14 cellular contexts compared by ENCODE assay signal in genomic region chr6:137148291-137149076, GRCh38. TPM values are rescaled to one million over a fixed set of nuclear protein-coding genes. Genes with fewer than 3 reads are reported as not detected.
DNase-seq lines count a peak whose midpoint lies in the region; ATAC-seq, FAIRE-seq and TF ChIP-seq lines count a peak whose summit lies in the region.
"Had no signal": no experiment of that assay in that cellular context is flagged by ENCODE, and none has a peak within 500 bp of the region (broad histone marks: within the 10 kb centered on the region; RNA-seq: fewer than 3 reads in every experiment).

No MANE protein-coding gene starts in this region.

- peak overlapping the region in 7 of 8 donors; percentile 10 to 83 (median 62) for H3K27ac ChIP-seq in spleen
- H3K27ac ChIP-seq: SJSA1 had no signal

- peaks cover 0 to 4% (median 0%) of the 10 kb centered on the region in 8 donors for H3K9me3 ChIP-seq in spleen
- H3K9me3 ChIP-seq: SJSA1 had no signal

- TF ChIP-seq CTCF in foreskin fibroblast (IDR thresholded peaks at IDR 0.05; ENCODE audit: low read depth, low read length), result no peak
- no peak for TF ChIP-seq CTCF in spleen (IDR thresholded peaks at IDR 0.05 in 8 of 11, conservative IDR thresholded peaks at IDR 0.05 in 3 of 11)

- TF ChIP-seq POLR2A in spleen (IDR thresholded peaks at IDR 0.05) (no peak), GM12892 (IDR thresholded peaks at IDR 0.05; ENCODE audit: low read depth, low read length) (no peak)

- intact Hi-C loops in spleen (cut with DNase I; ENCODE audit: low total_unique reads), result no loop called here

- no peaks in the 10 kb centered on the region for H3K36me3 ChIP-seq in spleen
- H3K36me3 ChIP-seq: SJSA1 had no signal

- H3K4me3 ChIP-seq in foreskin fibroblast (ENCODE audit: low read depth in 1 of 2, low read length in 2 of 2) (no peak overlapping the region), spleen (peak overlapping the region in 1 of 8 donors; percentile 17)
- H3K4me3 ChIP-seq: GM12878, SJSA1 had no signal

- no peaks in the 10 kb centered on the region for H3K27me3 ChIP-seq in spleen (replicated peaks in 1 of 7)
- H3K27me3 ChIP-seq: SJSA1 had no signal

- DNase-seq in HCEC 1CT, result peak; percentile 84
- peak; percentile 51 for DNase-seq in SKM-1 (lab: John Stamatoyannopoulos, UW; ENCODE audit: unreplicated experiment)
- peak; percentile 71 to 88 for DNase-seq in foreskin fibroblast
- DNase-seq in spleen, result no peak
- DNase-seq in activated gamma-delta T cell (lab: John Stamatoyannopoulos, UW), result no peak
- DNase-seq in GM12892 (ENCODE audit: insufficient read length), result no peak
- DNase-seq: activated CD4-positive, CD25-positive, alpha-beta regulatory T cell; activated T-cell treated with anti-CD3 and anti-CD28 coated beads, Interleukin-2, amount 50 U/mL, for 24 hours; kidney glomerular epithelial cell; NCI-H446 had no signal

- H3K4me1 ChIP-seq in spleen, result peaks cover 0 to 27% (median 0%) of the 10 kb centered on the region in 6 donors
- H3K4me1 ChIP-seq: SJSA1 had no signal

- 50 to 84% (median 64%) methylated on average over 3 of the region's 3 CpGs for WGBS in spleen, 5 donors

- no peak for ATAC-seq in HG03457 (IDR thresholded peaks at IDR 0.05; ENCODE audit: unreplicated experiment)
- ATAC-seq in HG02678 (IDR thresholded peaks at IDR 0.05; ENCODE audit: unreplicated experiment), result no peak
- ATAC-seq: GM12878 had no signal

- no peak for FAIRE-seq in GM12892 (lab: Jason Lieb, UNC)
- FAIRE-seq: GM12878 had no signal

RNA-seq across cellular contexts. Expression of gene IL22RA2, which starts 25.0 kb away (rescaled TPM):
- total RNA-seq in spleen, result 1 to 10 TPM in 1 of 7 donors, under 1 TPM in 2, not detected in 4; 0.19 to 2.1 (median 0.25) TPM
- polyA plus RNA-seq in spleen, result under 1 TPM in 2 of 3 donors, not detected in 1; 0.06 to 0.07 TPM
- not detected for polyA plus RNA-seq in GM12892 (2012; ENCODE audit: missing spikeins)
- total RNA-seq: SJSA1 had no signal

Comparison
In these comparisons a context has a peak if more than half of its experiments do, and no peak if none do; other contexts are left out.
1. DNase-seq: peak in HCEC 1CT (single experiment), SKM-1 (single experiment) and foreskin fibroblast (2 of 2); none in spleen (single experiment), activated gamma-delta T cell (single experiment) and GM12892 (single experiment).